Comparison of ENCODE assay signal across 24 cellular contexts in genomic region chr11:72173291-72173690, GRCh38. TPM values are rescaled to one million over a fixed set of nuclear protein-coding genes. Genes with fewer than 3 reads are reported as not detected.
"Had no signal": no experiment of that assay in that cellular context is flagged by ENCODE, and none has a peak within 500 bp of the region (broad histone marks: within the 10 kb centered on the region; RNA-seq: fewer than 3 reads in every experiment).

No MANE protein-coding gene starts in this region.

- DNase-seq: KBM-7, MG63, NCI-H1092, NCI-H1105 treated with DMSO at 0.1 percent for 48 hours, NCI-H1417 treated with DMSO at 0.1 percent for 48 hours, NCI-H146, NCI-H187, NCI-H2029, NCI-H2081 treated with DMSO at 0.1 percent for 48 hours, NCI-H2171, NCI-H226, NCI-H446, NCI-H510A, NCI-H524 treated with DMSO at 0.1 percent for 48 hours, NCI-H69, NCI-H774, PC-3, Right ventricle myocardium superior, SIG-M5 had no signal

- H3K27ac ChIP-seq: SJSA1, SK-N-MC had no signal

- H3K4me3 ChIP-seq: MG63, SJSA1, SK-N-MC had no signal

- H3K27me3 ChIP-seq: MG63, SJSA1 had no signal

- H3K4me1 ChIP-seq: SJSA1 had no signal

- H3K9me3 ChIP-seq: MG63, SJSA1 had no signal

- ATAC-seq: PC-3 had no signal

- H3K36me3 ChIP-seq: MG63, SJSA1 had no signal

RNA-seq across cellular contexts. Expression of gene FOLR1, which starts 18.6 kb away (rescaled TPM):
- total RNA-seq: HT1080, OCI-LY7 had no signal

RNA-seq across cellular contexts. Expression of gene FOLR3, which starts 37.8 kb away (rescaled TPM):
- total RNA-seq: LHCN-M2, OCI-LY7, PC-3, SJSA1 had no signal

RNA-seq across cellular contexts. Expression of gene FOLR2, which starts 43.3 kb away (rescaled TPM):
- total RNA-seq: HT1080, LHCN-M2, PC-3, SJSA1 had no signal
